ENCODE assay signal across 9 cellular contexts in genomic region chr22:40055143-40055926, GRCh38.
DNase-seq lines count a peak whose midpoint lies in the region; ATAC-seq, FAIRE-seq and TF ChIP-seq lines count a peak whose summit lies in the region.
"Had no signal": no experiment of that assay in that cellular context is flagged by ENCODE, and none has a peak within 500 bp of the region (broad histone marks: within the 10 kb centered on the region; RNA-seq: fewer than 3 reads in every experiment).

No MANE protein-coding gene starts in this region.

- no peaks in the 10 kb centered on the region for H3K9me3 Mint-ChIP-seq in CD4-positive, CD25-positive, alpha-beta regulatory T cell

- H3K36me3 Mint-ChIP-seq in CD4-positive, CD25-positive, alpha-beta regulatory T cell, result peaks cover 15% of the 10 kb centered on the region

- WGBS in K562 (ENCODE audit: insufficient coverage, low coverage, missing lambda C conversion rate), result 14% methylated on average over 8 of the region's 8 CpGs
- WGBS in tibial nerve, 2 donors, result 64 to 68% methylated on average over 8 of the region's 8 CpGs

- H3K27me3 Mint-ChIP-seq in CD4-positive, CD25-positive, alpha-beta regulatory T cell, result peaks cover 4% of the 10 kb centered on the region

- peak overlapping the region; percentile 76 for H3K27ac ChIP-seq in CD4-positive, CD25-positive, alpha-beta regulatory T cell (ENCODE audit: insufficient read depth, low read length, poor library complexity, severe bottlenecking)
- peak overlapping the region; percentile 66 for H3K27ac ChIP-seq in K562 (ENCODE audit: extremely low read depth, low read depth, low read length)
- H3K27ac ChIP-seq in tibial nerve, result no peak overlapping the region

- H3K9me1 ChIP-seq in K562 (ENCODE audit: control insufficient read depth, insufficient read depth, low read length), result no peaks in the 10 kb centered on the region

- H3K4me1 Mint-ChIP-seq in CD4-positive, CD25-positive, alpha-beta regulatory T cell, result peaks cover 41 to 93% (median 66%) of the 10 kb centered on the region in 4 donors

- peaks cover 64% of the 10 kb centered on the region for H3K4me1 ChIP-seq in CD4-positive, CD25-positive, alpha-beta regulatory T cell (ENCODE audit: control insufficient read depth, insufficient read depth, low read length, poor library complexity, severe bottlenecking)
- H3K4me1 ChIP-seq in K562 (replicated peaks in 1 of 2; ENCODE audit: control insufficient read depth in 2 of 2, insufficient read depth in 2 of 2, low read length in 2 of 2) (peaks cover 19 to 46% of the 10 kb centered on the region in 2 experiments), tibial nerve (peaks cover 0 to 69% (median 28%) of the 10 kb centered on the region in 4 donors)

- no peaks in the 10 kb centered on the region for H3K9me3 ChIP-seq in CD4-positive, CD25-positive, alpha-beta regulatory T cell (ENCODE audit: control insufficient read depth in 2 of 2, low read length in 2 of 2)
- H3K9me3 ChIP-seq in K562 (replicated peaks; ENCODE audit: control insufficient read depth, insufficient read depth, low read depth, low read length) (no peaks in the 10 kb centered on the region), tibial nerve (no peaks in the 10 kb centered on the region)

- peak overlapping the region; percentile 69 for H3K4me3 ChIP-seq in CD4-positive, CD25-positive, alpha-beta regulatory T cell (ENCODE audit: low read depth, low read length)
- H3K4me3 ChIP-seq in K562 (no peak overlapping the region), tibial nerve (no peak overlapping the region)

- BruUV-seq in K562 (replicated peaks; lab: Mats Ljungman, UMichigan), result no TSS peak

- H3K27ac Mint-ChIP-seq in CD4-positive, CD25-positive, alpha-beta regulatory T cell, result peak overlapping the region; percentile 88 to 92 (median 91)

- POLR2A ChIA-PET in K562 (lab: Yijun Ruan, JAX), result interaction anchor here (0.6 to 3.6 kb wide), 4 partner anchors 9 to 287 kb away, joined by 4 to 25 read pairs (median 5); partner anchors contain the start of gene TNRC6B

- CTCF ChIA-PET in K562 (lab: Yijun Ruan, JAX; ENCODE audit: low intra/inter-chr PET ratio), result interaction anchor here (0.6 kb wide), 1 partner anchor 1183 kb away, joined by 4 read pairs; the partner anchor contains the start of gene CBX6

- peak overlapping the region; percentile 60 to 82 (median 78) for H3K4me3 Mint-ChIP-seq in CD4-positive, CD25-positive, alpha-beta regulatory T cell

- peak overlapping the region; percentile 0 to 38; a peak in 3 of 4 replicates for H3K9ac ChIP-seq in K562 (ENCODE audit: insufficient read depth in 1 of 2, low read depth in 2 of 2, low read length in 2 of 2)

- peak; percentile 76 for FAIRE-seq in GM19239 (lab: Jason Lieb, UNC)
- peak; percentile 35 for FAIRE-seq in K562 (lab: Jason Lieb, UNC)
- no peak for FAIRE-seq in D721Med (lab: Jason Lieb, UNC)

- TF ChIP-seq POLR2A in K562 (conservative IDR thresholded peaks at IDR 0.05), result no peak
- TF ChIP-seq POLR2A in tibial nerve (IDR thresholded peaks at IDR 0.05), result no peak

- peak overlapping the region; percentile 61 for H3K4me2 ChIP-seq in K562 (ENCODE audit: insufficient read depth, low read length)

- TF ChIP-seq EP300 in K562 (IDR thresholded peaks at IDR 0.05; ENCODE audit: low read length), result peak; percentile 87
- no peak for TF ChIP-seq EP300 in tibial nerve (IDR thresholded peaks at IDR 0.05)

- H2AFZ ChIP-seq in K562 (ENCODE audit: low read depth, low read length), result no peak overlapping the region

- no peak for TF ChIP-seq CTCF in K562 (IDR thresholded peaks at IDR 0.05 in 2 of 3, conservative IDR thresholded peaks at IDR 0.05 in 1 of 3; ENCODE audit: insufficient read depth in 2 of 3, low read depth in 1 of 3, low read length in 3 of 3)
- TF ChIP-seq CTCF in D721Med (IDR thresholded peaks at IDR 0.05; ENCODE audit: insufficient read depth, missing control alignments), result no peak
- TF ChIP-seq CTCF in tibial nerve (IDR thresholded peaks at IDR 0.05), result no peak

- ATAC-seq in CD4-positive, CD25-positive, alpha-beta regulatory T cell (ENCODE audit: low read depth in 2 of 2), result peak; percentile 97
- ATAC-seq in HG03432 (IDR thresholded peaks at IDR 0.05; ENCODE audit: unreplicated experiment), result peak; percentile 69
- ATAC-seq in K562, result peak; percentile 64

- no peaks in the 10 kb centered on the region for H3K27me3 ChIP-seq in CD4-positive, CD25-positive, alpha-beta regulatory T cell (ENCODE audit: control insufficient read depth, insufficient read depth, low read length)
- no peaks in the 10 kb centered on the region for H3K27me3 ChIP-seq in K562 (ENCODE audit: control insufficient read depth in 2 of 2, insufficient read depth in 2 of 2, low read length in 2 of 2)
- H3K27me3 ChIP-seq in tibial nerve, result no peaks in the 10 kb centered on the region

- peaks cover 31% of the 10 kb centered on the region for H3K79me2 ChIP-seq in K562 (ENCODE audit: control insufficient read depth, insufficient read depth, low read length)

- H3K36me3 ChIP-seq in CD4-positive, CD25-positive, alpha-beta regulatory T cell (ENCODE audit: control insufficient read depth, insufficient read depth, low read length), result peaks cover 5% of the 10 kb centered on the region
- no peaks in the 10 kb centered on the region for H3K36me3 ChIP-seq in K562 (ENCODE audit: control insufficient read depth, insufficient read depth, low read length)
- H3K36me3 ChIP-seq in tibial nerve, result no peaks in the 10 kb centered on the region

- in situ Hi-C loops in K562 (cut with MboI), result no loop called here

- peak; percentile 27 to 92 (median 59) for DNase-seq in CD4-positive, CD25-positive, alpha-beta regulatory T cell
- DNase-seq in GM19239 (ENCODE audit: insufficient read length, low spot score) (no peak), K562 (ENCODE audit: extremely low read depth in 1 of 4, low spot score in 3 of 4) (peak; percentile 20 to 69 (median 34)), SKM-1 (lab: John Stamatoyannopoulos, UW; ENCODE audit: unreplicated experiment) (no peak), D721Med (ENCODE audit: insufficient read length, low spot score) (no peak), SIG-M5 (lab: John Stamatoyannopoulos, UW) (no peak), tibial nerve (ENCODE audit: low spot score in 2 of 2) (no peak)
- DNase-seq: NCI-H1417 treated with DMSO at 0.1 percent for 48 hours had no signal

- H4K20me1 ChIP-seq in K562 (replicated peaks; ENCODE audit: control insufficient read depth, insufficient read depth, low read length), result peaks cover 10% of the 10 kb centered on the region

- TF ChIP-seq RAD21 in K562 (CRISPR knock-in tag; conservative IDR thresholded peaks at IDR 0.05 in 1 of 2, IDR thresholded peaks at IDR 0.05 in 1 of 2), result no peak

- intact Hi-C loops in K562 (cut with micrococcal nuclease), result loop anchor here (5.0 kb wide), 1 partner anchor 122 kb away; the partner anchor contains the start of gene TNRC6B

TF ChIP-seq in K562, 482 proteins besides CTCF, POLR2A, EP300 and RAD21 (continues in another document):
- TF ChIP-seq GABPA (tag; conservative IDR thresholded peaks at IDR 0.05; ENCODE audit: low read depth), result peak; percentile 11; the same call in 1 of the 2 replicates
- TF ChIP-seq ATF7 (IDR thresholded peaks at IDR 0.05), result peak; percentile 71
- TF ChIP-seq, protein P1, sequence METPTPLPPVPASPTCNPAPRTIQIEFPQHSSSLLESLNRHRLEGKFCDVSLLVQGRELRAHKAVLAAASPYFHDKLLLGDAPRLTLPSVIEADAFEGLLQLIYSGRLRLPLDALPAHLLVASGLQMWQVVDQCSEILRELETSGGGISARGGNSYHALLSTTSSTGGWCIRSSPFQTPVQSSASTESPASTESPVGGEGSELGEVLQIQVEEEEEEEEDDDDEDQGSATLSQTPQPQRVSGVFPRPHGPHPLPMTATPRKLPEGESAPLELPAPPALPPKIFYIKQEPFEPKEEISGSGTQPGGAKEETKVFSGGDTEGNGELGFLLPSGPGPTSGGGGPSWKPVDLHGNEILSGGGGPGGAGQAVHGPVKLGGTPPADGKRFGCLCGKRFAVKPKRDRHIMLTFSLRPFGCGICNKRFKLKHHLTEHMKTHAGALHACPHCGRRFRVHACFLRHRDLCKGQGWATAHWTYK (CRISPR knock-in tag; IDR thresholded peaks at IDR 0.05), result no peak
- no peak for TF ChIP-seq ZNF408 (CRISPR knock-in tag; IDR thresholded peaks at IDR 0.05; ENCODE audit: low read depth)
- TF ChIP-seq NCOR1 (IDR thresholded peaks at IDR 0.05), result peak; percentile 74
- peak in 1 of 2 experiments; percentile 46; a peak in 1 of 4 replicates for TF ChIP-seq HDAC1 (IDR thresholded peaks at IDR 0.05)
- TF ChIP-seq, protein P2, sequence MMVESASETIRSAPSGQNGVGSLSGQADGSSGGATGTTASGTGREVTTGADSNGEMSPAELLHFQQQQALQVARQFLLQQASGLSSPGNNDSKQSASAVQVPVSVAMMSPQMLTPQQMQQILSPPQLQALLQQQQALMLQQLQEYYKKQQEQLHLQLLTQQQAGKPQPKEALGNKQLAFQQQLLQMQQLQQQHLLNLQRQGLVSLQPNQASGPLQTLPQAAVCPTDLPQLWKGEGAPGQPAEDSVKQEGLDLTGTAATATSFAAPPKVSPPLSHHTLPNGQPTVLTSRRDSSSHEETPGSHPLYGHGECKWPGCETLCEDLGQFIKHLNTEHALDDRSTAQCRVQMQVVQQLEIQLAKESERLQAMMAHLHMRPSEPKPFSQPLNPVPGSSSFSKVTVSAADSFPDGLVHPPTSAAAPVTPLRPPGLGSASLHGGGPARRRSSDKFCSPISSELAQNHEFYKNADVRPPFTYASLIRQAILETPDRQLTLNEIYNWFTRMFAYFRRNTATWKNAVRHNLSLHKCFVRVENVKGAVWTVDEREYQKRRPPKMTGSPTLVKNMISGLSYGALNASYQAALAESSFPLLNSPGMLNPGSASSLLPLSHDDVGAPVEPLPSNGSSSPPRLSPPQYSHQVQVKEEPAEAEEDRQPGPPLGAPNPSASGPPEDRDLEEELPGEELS (CRISPR knock-in tag; IDR thresholded peaks at IDR 0.05; ENCODE audit: borderline replicate concordance), result no peak
- TF ChIP-seq EP400 (IDR thresholded peaks at IDR 0.05), result peak; percentile 16; the same call in 1 of the 2 replicates
- TF ChIP-seq, protein P3, sequence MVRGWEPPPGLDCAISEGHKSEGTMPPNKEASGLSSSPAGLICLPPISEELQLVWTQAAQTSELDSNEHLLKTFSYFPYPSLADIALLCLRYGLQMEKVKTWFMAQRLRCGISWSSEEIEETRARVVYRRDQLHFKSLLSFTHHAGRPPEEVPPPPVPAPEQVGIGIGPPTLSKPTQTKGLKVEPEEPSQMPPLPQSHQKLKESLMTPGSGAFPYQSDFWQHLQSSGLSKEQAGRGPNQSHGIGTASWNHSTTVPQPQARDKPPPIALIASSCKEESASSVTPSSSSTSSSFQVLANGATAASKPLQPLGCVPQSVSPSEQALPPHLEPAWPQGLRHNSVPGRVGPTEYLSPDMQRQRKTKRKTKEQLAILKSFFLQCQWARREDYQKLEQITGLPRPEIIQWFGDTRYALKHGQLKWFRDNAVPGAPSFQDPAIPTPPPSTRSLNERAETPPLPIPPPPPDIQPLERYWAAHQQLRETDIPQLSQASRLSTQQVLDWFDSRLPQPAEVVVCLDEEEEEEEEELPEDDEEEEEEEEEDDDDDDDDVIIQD (CRISPR knock-in tag; IDR thresholded peaks at IDR 0.05), result no peak
- peak; percentile 93 for TF ChIP-seq ARID1B (IDR thresholded peaks at IDR 0.05)
- TF ChIP-seq LEF1 (IDR thresholded peaks at IDR 0.05), result peak; percentile 79
- peak; percentile 39; the same call in 1 of the 2 replicates for TF ChIP-seq GATA2 (CRISPR knock-in tag; IDR thresholded peaks at IDR 0.05)

Comparison
In these comparisons a context has a peak if more than half of its experiments do, and no peak if none do; other contexts are left out.
1. DNase-seq: peak in CD4-positive, CD25-positive, alpha-beta regulatory T cell (3 of 3) and K562 (4 of 4); none in GM19239 (single experiment), SKM-1 (single experiment), D721Med (single experiment), SIG-M5 (single experiment) and tibial nerve (0 of 2).
2. H3K27ac ChIP-seq: peak in CD4-positive, CD25-positive, alpha-beta regulatory T cell (single experiment) and K562 (single experiment); none in tibial nerve (0 of 4).
3. Peak in every context shown above with its lines, with median percentiles within 50 percentile points of each other: ATAC-seq.